Comparison of ENCODE assay signal across 8 cellular contexts in genomic region chr20:56360133-56360898, GRCh38. TPM values are rescaled to one million over a fixed set of nuclear protein-coding genes. Genes with fewer than 3 reads are reported as not detected.
DNase-seq lines count a peak whose midpoint lies in the region; ATAC-seq lines count a peak whose summit lies in the region.

No MANE protein-coding gene starts in this region.

- H3K9me3 Mint-ChIP-seq in stimulated activated memory B cell treated with anti-CD40 and anti-IgM and Interleukin-4, amounts not matched to agents 10 μg/mL and 1 μg/mL and 100 μg/mL, for 72 hours: no peaks in the 10 kb centered on the region

- peak overlapping the region; percentile 7 for H3K27ac Mint-ChIP-seq in stimulated activated memory B cell treated with anti-CD40 and anti-IgM and Interleukin-4, amounts not matched to agents 10 μg/mL and 1 μg/mL and 100 μg/mL, for 72 hours

- H3K4me1 ChIP-seq in adipocyte (ENCODE audit: control insufficient read depth, insufficient read depth, low read length) (peaks cover 18% of the 10 kb centered on the region), iPS-20b (ENCODE audit: insufficient read depth, low read length) (peaks cover 18% of the 10 kb centered on the region)

- no peak for ATAC-seq in stimulated activated memory B cell treated with anti-CD40 and anti-IgM and Interleukin-4, amounts not matched to agents 10 μg/mL and 1 μg/mL and 100 μg/mL, for 72 hours
- no peak for ATAC-seq in HG02642 (IDR thresholded peaks at IDR 0.05; ENCODE audit: poor library complexity, unreplicated experiment)

- peaks cover 14% of the 10 kb centered on the region for H3K4me1 Mint-ChIP-seq in stimulated activated memory B cell treated with anti-CD40 and anti-IgM and Interleukin-4, amounts not matched to agents 10 μg/mL and 1 μg/mL and 100 μg/mL, for 72 hours

- H3K27me3 Mint-ChIP-seq in stimulated activated memory B cell treated with anti-CD40 and anti-IgM and Interleukin-4, amounts not matched to agents 10 μg/mL and 1 μg/mL and 100 μg/mL, for 72 hours: no peaks in the 10 kb centered on the region

- peaks cover 9% of the 10 kb centered on the region for H3K36me3 ChIP-seq in adipocyte (ENCODE audit: control insufficient read depth, insufficient read depth, low read length, severe bottlenecking)
- H3K36me3 ChIP-seq in iPS-20b (ENCODE audit: insufficient read depth, low read depth, low read length): no peaks in the 10 kb centered on the region

- H3K9me3 ChIP-seq in adipocyte (ENCODE audit: control insufficient read depth, low read length) (no peaks in the 10 kb centered on the region), iPS-20b (ENCODE audit: insufficient read depth, low read depth, low read length) (no peaks in the 10 kb centered on the region)

- peak overlapping the region; percentile 95 for H3K4me3 ChIP-seq in adipocyte (ENCODE audit: low read length)
- H3K4me3 ChIP-seq in iPS-20b (ENCODE audit: low read length): peak overlapping the region; percentile 86

- H3K4me3 Mint-ChIP-seq in stimulated activated memory B cell treated with anti-CD40 and anti-IgM and Interleukin-4, amounts not matched to agents 10 μg/mL and 1 μg/mL and 100 μg/mL, for 72 hours: peak overlapping the region; percentile 75

- H3K36me3 Mint-ChIP-seq in stimulated activated memory B cell treated with anti-CD40 and anti-IgM and Interleukin-4, amounts not matched to agents 10 μg/mL and 1 μg/mL and 100 μg/mL, for 72 hours: peaks cover 6% of the 10 kb centered on the region

- H3K27ac ChIP-seq in iPS-20b (ENCODE audit: low read length): no peak overlapping the region

- no peaks in the 10 kb centered on the region for H3K27me3 ChIP-seq in adipocyte (replicated peaks; ENCODE audit: control insufficient read depth, insufficient read depth, low read length)
- peaks cover 16% of the 10 kb centered on the region for H3K27me3 ChIP-seq in iPS-20b (ENCODE audit: insufficient read depth, low read length)

- DNase-seq in NCI-H146 (lab: John Stamatoyannopoulos, UW) (peak; percentile 65), NCI-H146 treated with DMSO at 0.1 percent for 48 hours (lab: John Stamatoyannopoulos, UW; ENCODE audit: unreplicated experiment) (no peak), adipocyte (ENCODE audit: low read depth) (no peak), A172 (ENCODE audit: low spot score) (no peak), glomerular visceral epithelial cell (ENCODE audit: extremely low spot score) (no peak)

- peak overlapping the region; percentile 95 for H3K9ac ChIP-seq in adipocyte (ENCODE audit: low read length)
- H3K9ac ChIP-seq in iPS-20b (ENCODE audit: low read depth, low read length): no peak overlapping the region; the same call in 1 of the 2 replicates

RNA-seq across cellular contexts. Expression of gene FAM210B, which starts 1.5 kb away (rescaled TPM):
- total RNA-seq in A172 (2014; rRNA removed; shearing (Covaris generic)): 40.1 and 42.3 TPM in 2 replicates

RNA-seq across cellular contexts. Expression of gene AURKA, which starts 31.7 kb away (rescaled TPM):
- total RNA-seq in A172 (2014; rRNA removed; shearing (Covaris generic)): 131 and 137 TPM in 2 replicates

RNA-seq across cellular contexts. Expression of gene CSTF1, which starts 32.1 kb away (rescaled TPM):
- total RNA-seq in A172 (2014; rRNA removed; shearing (Covaris generic)): 48.7 and 68.4 TPM in 2 replicates

RNA-seq across cellular contexts. Expression of gene CASS4, which starts 51.7 kb away (rescaled TPM):
- not detected in 2 replicates for total RNA-seq in A172 (2014; rRNA removed; shearing (Covaris generic))
